Comparison of ENCODE assay signal across 20 cellular contexts in the genomic region with DNA sequence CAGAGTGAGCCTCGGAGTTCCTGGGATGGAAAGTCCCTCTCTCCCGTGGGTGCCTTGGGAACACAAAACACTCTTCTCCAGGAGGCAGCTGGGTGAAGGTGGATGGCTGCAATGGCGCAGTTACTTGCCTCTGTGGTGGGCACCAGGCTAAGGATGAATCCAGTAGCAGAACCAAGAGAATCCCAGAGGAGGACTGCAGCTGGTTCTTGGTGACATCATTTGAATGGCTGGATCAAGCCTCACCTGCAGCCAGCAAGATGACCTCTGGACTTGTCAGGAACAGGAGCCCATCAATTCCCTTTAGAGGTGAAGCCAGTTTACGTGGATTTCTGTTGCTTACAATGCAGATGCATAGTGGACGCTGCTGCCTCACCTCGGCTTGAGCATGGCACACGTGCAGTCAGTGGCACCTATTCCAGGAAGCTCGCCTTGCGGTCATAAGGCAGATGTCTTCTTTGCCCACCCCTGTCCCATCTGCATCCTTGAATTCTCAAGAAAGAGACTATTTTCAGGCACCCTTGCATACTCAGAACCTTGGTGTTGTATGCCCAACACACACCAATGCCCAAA. TPM values are rescaled to one million over a fixed set of nuclear protein-coding genes. Genes with fewer than 3 reads are reported as not detected.
"Had no signal": no experiment of that assay in that cellular context is flagged by ENCODE, and none has a peak within 500 bp of the region (broad histone marks: within the 10 kb centered on the region; RNA-seq: fewer than 3 reads in every experiment).

No MANE protein-coding gene starts in this region.

- H3K36me3 ChIP-seq: breast epithelium, transverse colon had no signal

- H3K9me3 ChIP-seq: breast epithelium, transverse colon had no signal

- H3K4me1 ChIP-seq: transverse colon had no signal

- H3K27ac ChIP-seq: breast epithelium had no signal

- H3K4me3 ChIP-seq: breast epithelium, transverse colon had no signal

- H3K27me3 ChIP-seq: breast epithelium, transverse colon had no signal

- DNase-seq: activated B cell treated with CpG ODN at 0.5 μM for 24 hours; activated CD4-positive, alpha-beta T cell treated with anti-CD3 and anti-CD28 coated beads for 48 hours; activated CD8-positive, alpha-beta memory T cell treated with anti-CD3 and anti-CD28 coated beads, Interleukin-2, amount 50 U/mL, for 4 hours; activated CD8-positive, alpha-beta T cell treated with anti-CD3 and anti-CD28 coated beads, Interleukin-2, amount 10 ng/mL, durations not matched to agents 7 days and 5 days; activated naive CD8-positive, alpha-beta T cell treated with anti-CD3 and anti-CD28 coated beads, Interleukin-2, amount 10 ng/mL, durations not matched to agents 7 days and 5 days; activated T-cell treated with anti-CD3 and anti-CD28 coated beads, Interleukin-2, amount 50 U/mL, for 48 hours; anterior cingulate cortex; cerebellar nuclear complex; dermis blood vessel endothelial cell; erythroblast; hippocampal formation; kidney glomerular epithelial cell; nephron progenitor cell; stimulated activated CD4-positive, alpha-beta T cell treated with anti-CD3 and anti-CD28 coated beads, Interleukin-4, amount 100 ng/mL, for 24 hours; stimulated activated naive CD4-positive, alpha-beta T cell; substantia nigra; T-helper 17 cell; transverse colon had no signal

- ATAC-seq: activated CD8-positive, alpha-beta T cell treated with anti-CD3 and anti-CD28 coated beads, Interleukin-2, amount 10 ng/mL, durations not matched to agents 7 days and 5 days; left ventricle myocardium superior; T-helper 17 cell had no signal

RNA-seq across cellular contexts. Expression of a gene that starts 34.1 kb away (rescaled TPM):
- total RNA-seq: activated B cell treated with CpG ODN at 0.5 μM for 24 hours; activated CD8-positive, alpha-beta T cell treated with anti-CD3 and anti-CD28 coated beads, Interleukin-2, amount 10 ng/mL, durations not matched to agents 7 days and 5 days; activated naive CD8-positive, alpha-beta T cell treated with anti-CD3 and anti-CD28 coated beads, Interleukin-2, amount 10 ng/mL, durations not matched to agents 7 days and 5 days; T-helper 17 cell had no signal
